8 cellular contexts compared by ENCODE assay signal in genomic region chr17:57987582-57988300, GRCh38. TPM values are rescaled to one million over a fixed set of nuclear protein-coding genes. Genes with fewer than 3 reads are reported as not detected.
DNase-seq lines count a peak whose midpoint lies in the region; ATAC-seq, FAIRE-seq and TF ChIP-seq lines count a peak whose summit lies in the region.

VEZF1 (minus strand) TSS chr17:57988254; CDS start chr17:57988111, 143 bp downstream.

- no peaks in the 10 kb centered on the region for H3K27me3 ChIP-seq in Karpas-422 (ENCODE audit: low read length)
- H3K27me3 ChIP-seq in right atrium auricular region, result no peaks in the 10 kb centered on the region

- peak within 1 kb of the TSS; percentile 82 for H3K9ac ChIP-seq in Karpas-422 (ENCODE audit: low read length)

- FAIRE-seq in urothelium cell line (lab: Jason Lieb, UNC), result no peak

- H3K27me3 Mint-ChIP-seq in T-helper 1 cell treated with Interleukin-12 subunit alpha and Interleukin-12 subunit beta and Interleukin-4 antibody, amounts not matched to agents 30 μg/mL and 1 μg/mL, for 36 hours (ENCODE audit: low read depth), result no peaks in the 10 kb centered on the region

- H3K36me3 ChIP-seq in Karpas-422 (ENCODE audit: insufficient read depth, low read length) (peaks cover 6% of the 10 kb centered on the region; the same call in 1 of the 2 replicates), right atrium auricular region (no peaks in the 10 kb centered on the region)

- no peaks in the 10 kb centered on the region for H3K9me3 Mint-ChIP-seq in T-helper 1 cell treated with Interleukin-12 subunit alpha and Interleukin-12 subunit beta and Interleukin-4 antibody, amounts not matched to agents 30 μg/mL and 1 μg/mL, for 36 hours

- peak within 1 kb of the TSS; percentile 92 for H3K4me2 ChIP-seq in Karpas-422 (ENCODE audit: low read depth, low read length, poor library complexity, severe bottlenecking)

- peak within 1 kb of the TSS; percentile 97 for H3K4me3 Mint-ChIP-seq in T-helper 1 cell treated with Interleukin-12 subunit alpha and Interleukin-12 subunit beta and Interleukin-4 antibody, amounts not matched to agents 30 μg/mL and 1 μg/mL, for 36 hours

- H3K36me3 Mint-ChIP-seq in T-helper 1 cell treated with Interleukin-12 subunit alpha and Interleukin-12 subunit beta and Interleukin-4 antibody, amounts not matched to agents 30 μg/mL and 1 μg/mL, for 36 hours (ENCODE audit: low read depth), result peaks cover 21% of the 10 kb centered on the region

- DNase-seq in ELF-1 (ENCODE audit: low read depth, low spot score) (peak; percentile 64), Karpas-422 (peak; percentile 92), amygdala (lab: John Stamatoyannopoulos, UW) (peak in 49 of 56 donors; percentile 34 to 92 (median 78)), right atrium auricular region (ENCODE audit: low spot score) (no peak), putamen (ENCODE audit: low spot score) (peak; percentile 84), urothelium cell line (ENCODE audit: low spot score) (peak; percentile 91)

- no peak within 1 kb of the TSS for H2AFZ ChIP-seq in Karpas-422 (ENCODE audit: low read length)

- H3K79me2 ChIP-seq in Karpas-422 (ENCODE audit: low read length), result peaks cover 50% of the 10 kb centered on the region

- peak; percentile 59 for ATAC-seq in GM21723 (IDR thresholded peaks at IDR 0.05; ENCODE audit: unreplicated experiment)

- H3K27ac Mint-ChIP-seq in T-helper 1 cell treated with Interleukin-12 subunit alpha and Interleukin-12 subunit beta and Interleukin-4 antibody, amounts not matched to agents 30 μg/mL and 1 μg/mL, for 36 hours, result peak within 1 kb of the TSS; percentile 91

- no peaks in the 10 kb centered on the region for H3K9me2 ChIP-seq in Karpas-422 (replicated peaks; ENCODE audit: insufficient read depth, low read length)

- TF ChIP-seq CTCF in right atrium auricular region (IDR thresholded peaks at IDR 0.05), result no peak

- peaks cover 46% of the 10 kb centered on the region for H3K4me1 Mint-ChIP-seq in T-helper 1 cell treated with Interleukin-12 subunit alpha and Interleukin-12 subunit beta and Interleukin-4 antibody, amounts not matched to agents 30 μg/mL and 1 μg/mL, for 36 hours (ENCODE audit: low read depth)

- H3K9me3 ChIP-seq in Karpas-422 (ENCODE audit: low read length) (no peaks in the 10 kb centered on the region), right atrium auricular region (no peaks in the 10 kb centered on the region)

- H3K27ac ChIP-seq in Karpas-422 (ENCODE audit: low read length), result peak within 1 kb of the TSS; percentile 85
- peak within 1 kb of the TSS; percentile 98 to 99 for H3K27ac ChIP-seq in right atrium auricular region

- peaks cover 64% of the 10 kb centered on the region for H3K4me1 ChIP-seq in Karpas-422 (ENCODE audit: low read length)
- peaks cover 0 to 57% of the 10 kb centered on the region in 2 donors for H3K4me1 ChIP-seq in right atrium auricular region

- H4K20me1 ChIP-seq in Karpas-422 (ENCODE audit: insufficient read depth, low read depth, low read length), result no peaks in the 10 kb centered on the region; the same call in 1 of the 2 replicates

- H3K4me3 ChIP-seq in Karpas-422 (ENCODE audit: low read length) (peak within 1 kb of the TSS; percentile 81), right atrium auricular region (peak within 1 kb of the TSS; percentile 87 to 91)

RNA-seq across cellular contexts. Expression of gene VEZF1, which starts in this region (rescaled TPM):
- 32.6 and 53.4 TPM in 2 replicates for total RNA-seq in Karpas-422 (2014; rRNA removed; shearing (Covaris generic); ENCODE audit: low replicate concordance)
- 10 to 100 TPM; 65.9 to 77.1 TPM for total RNA-seq in right atrium auricular region
